1 cellular context compared by ENCODE assay signal in the genomic region with DNA sequence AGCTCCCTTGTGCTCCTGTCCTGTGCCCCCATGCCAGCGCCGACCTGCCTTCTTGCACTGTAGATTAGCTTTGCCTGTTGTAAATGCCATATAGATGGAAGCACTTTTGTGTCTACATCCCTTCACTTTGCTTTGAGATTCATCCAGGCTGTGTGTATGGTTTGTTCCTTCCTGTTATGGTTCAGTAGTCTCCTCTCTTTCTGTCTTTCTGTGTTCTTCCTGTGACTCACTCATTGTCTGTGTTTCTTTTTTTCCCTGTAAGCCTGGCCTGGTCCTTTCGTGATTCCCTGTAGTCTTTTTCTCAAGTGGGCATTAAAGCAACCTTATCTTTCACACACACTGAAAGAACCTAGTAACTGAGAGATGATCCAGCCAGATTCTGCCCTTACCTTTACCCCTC.
TF ChIP-seq lines count a peak whose summit lies in the region.

No MANE protein-coding gene starts in this region.

TF ChIP-seq in GM12878, 131 proteins besides CTCF, POLR2A, EP300 and RAD21 (continued from another document):
- TF ChIP-seq SIN3A (IDR thresholded peaks at IDR 0.05; ENCODE audit: low read depth, low read length): no peak
- no peak for TF ChIP-seq ATF7 (IDR thresholded peaks at IDR 0.05; ENCODE audit: low read depth)
- TF ChIP-seq, protein P1, sequence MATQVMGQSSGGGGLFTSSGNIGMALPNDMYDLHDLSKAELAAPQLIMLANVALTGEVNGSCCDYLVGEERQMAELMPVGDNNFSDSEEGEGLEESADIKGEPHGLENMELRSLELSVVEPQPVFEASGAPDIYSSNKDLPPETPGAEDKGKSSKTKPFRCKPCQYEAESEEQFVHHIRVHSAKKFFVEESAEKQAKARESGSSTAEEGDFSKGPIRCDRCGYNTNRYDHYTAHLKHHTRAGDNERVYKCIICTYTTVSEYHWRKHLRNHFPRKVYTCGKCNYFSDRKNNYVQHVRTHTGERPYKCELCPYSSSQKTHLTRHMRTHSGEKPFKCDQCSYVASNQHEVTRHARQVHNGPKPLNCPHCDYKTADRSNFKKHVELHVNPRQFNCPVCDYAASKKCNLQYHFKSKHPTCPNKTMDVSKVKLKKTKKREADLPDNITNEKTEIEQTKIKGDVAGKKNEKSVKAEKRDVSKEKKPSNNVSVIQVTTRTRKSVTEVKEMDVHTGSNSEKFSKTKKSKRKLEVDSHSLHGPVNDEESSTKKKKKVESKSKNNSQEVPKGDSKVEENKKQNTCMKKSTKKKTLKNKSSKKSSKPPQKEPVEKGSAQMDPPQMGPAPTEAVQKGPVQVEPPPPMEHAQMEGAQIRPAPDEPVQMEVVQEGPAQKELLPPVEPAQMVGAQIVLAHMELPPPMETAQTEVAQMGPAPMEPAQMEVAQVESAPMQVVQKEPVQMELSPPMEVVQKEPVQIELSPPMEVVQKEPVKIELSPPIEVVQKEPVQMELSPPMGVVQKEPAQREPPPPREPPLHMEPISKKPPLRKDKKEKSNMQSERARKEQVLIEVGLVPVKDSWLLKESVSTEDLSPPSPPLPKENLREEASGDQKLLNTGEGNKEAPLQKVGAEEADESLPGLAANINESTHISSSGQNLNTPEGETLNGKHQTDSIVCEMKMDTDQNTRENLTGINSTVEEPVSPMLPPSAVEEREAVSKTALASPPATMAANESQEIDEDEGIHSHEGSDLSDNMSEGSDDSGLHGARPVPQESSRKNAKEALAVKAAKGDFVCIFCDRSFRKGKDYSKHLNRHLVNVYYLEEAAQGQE (IDR thresholded peaks at IDR 0.05; ENCODE audit: low read depth, low read length): no peak
- no peak for TF ChIP-seq HDAC6 (IDR thresholded peaks at IDR 0.05; ENCODE audit: unreplicated experiment)
- no peak for TF ChIP-seq SPI1 (IDR thresholded peaks at IDR 0.05; ENCODE audit: borderline replicate concordance, insufficient read depth, low read depth, low read length)
- no peak for TF ChIP-seq EZH2 (IDR thresholded peaks at IDR 0.05; ENCODE audit: borderline replicate concordance, control insufficient read depth, low read depth, low read length)
- TF ChIP-seq, protein P2, sequence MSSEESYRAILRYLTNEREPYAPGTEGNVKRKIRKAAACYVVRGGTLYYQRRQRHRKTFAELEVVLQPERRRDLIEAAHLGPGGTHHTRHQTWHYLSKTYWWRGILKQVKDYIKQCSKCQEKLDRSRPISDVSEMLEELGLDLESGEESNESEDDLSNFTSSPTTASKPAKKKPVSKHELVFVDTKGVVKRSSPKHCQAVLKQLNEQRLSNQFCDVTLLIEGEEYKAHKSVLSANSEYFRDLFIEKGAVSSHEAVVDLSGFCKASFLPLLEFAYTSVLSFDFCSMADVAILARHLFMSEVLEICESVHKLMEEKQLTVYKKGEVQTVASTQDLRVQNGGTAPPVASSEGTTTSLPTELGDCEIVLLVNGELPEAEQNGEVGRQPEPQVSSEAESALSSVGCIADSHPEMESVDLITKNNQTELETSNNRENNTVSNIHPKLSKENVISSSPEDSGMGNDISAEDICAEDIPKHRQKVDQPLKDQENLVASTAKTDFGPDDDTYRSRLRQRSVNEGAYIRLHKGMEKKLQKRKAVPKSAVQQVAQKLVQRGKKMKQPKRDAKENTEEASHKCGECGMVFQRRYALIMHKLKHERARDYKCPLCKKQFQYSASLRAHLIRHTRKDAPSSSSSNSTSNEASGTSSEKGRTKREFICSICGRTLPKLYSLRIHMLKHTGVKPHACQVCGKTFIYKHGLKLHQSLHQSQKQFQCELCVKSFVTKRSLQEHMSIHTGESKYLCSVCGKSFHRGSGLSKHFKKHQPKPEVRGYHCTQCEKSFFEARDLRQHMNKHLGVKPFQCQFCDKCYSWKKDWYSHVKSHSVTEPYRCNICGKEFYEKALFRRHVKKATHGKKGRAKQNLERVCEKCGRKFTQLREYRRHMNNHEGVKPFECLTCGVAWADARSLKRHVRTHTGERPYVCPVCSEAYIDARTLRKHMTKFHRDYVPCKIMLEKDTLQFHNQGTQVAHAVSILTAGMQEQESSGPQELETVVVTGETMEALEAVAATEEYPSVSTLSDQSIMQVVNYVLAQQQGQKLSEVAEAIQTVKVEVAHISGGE (CRISPR knock-in tag; IDR thresholded peaks at IDR 0.05): no peak
- no peak for TF ChIP-seq PRDM15 (CRISPR knock-in tag; IDR thresholded peaks at IDR 0.05)
- TF ChIP-seq, protein P3, sequence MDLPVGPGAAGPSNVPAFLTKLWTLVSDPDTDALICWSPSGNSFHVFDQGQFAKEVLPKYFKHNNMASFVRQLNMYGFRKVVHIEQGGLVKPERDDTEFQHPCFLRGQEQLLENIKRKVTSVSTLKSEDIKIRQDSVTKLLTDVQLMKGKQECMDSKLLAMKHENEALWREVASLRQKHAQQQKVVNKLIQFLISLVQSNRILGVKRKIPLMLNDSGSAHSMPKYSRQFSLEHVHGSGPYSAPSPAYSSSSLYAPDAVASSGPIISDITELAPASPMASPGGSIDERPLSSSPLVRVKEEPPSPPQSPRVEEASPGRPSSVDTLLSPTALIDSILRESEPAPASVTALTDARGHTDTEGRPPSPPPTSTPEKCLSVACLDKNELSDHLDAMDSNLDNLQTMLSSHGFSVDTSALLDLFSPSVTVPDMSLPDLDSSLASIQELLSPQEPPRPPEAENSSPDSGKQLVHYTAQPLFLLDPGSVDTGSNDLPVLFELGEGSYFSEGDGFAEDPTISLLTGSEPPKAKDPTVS (IDR thresholded peaks at IDR 0.05; ENCODE audit: low read depth, low read length): no peak
- no peak for TF ChIP-seq POU2F2 (IDR thresholded peaks at IDR 0.05; ENCODE audit: borderline replicate concordance, low read depth, low read length)
- no peak for TF ChIP-seq E2F8 (IDR thresholded peaks at IDR 0.05; ENCODE audit: low read depth, partially characterized antibody)
- no peak for TF ChIP-seq BCL11A (IDR thresholded peaks at IDR 0.05; ENCODE audit: low read depth, low read length)
- no peak for TF ChIP-seq ZNF384 (IDR thresholded peaks at IDR 0.05; ENCODE audit: borderline replicate concordance, low read depth, low read length)
- no peak for TF ChIP-seq TAF1 (IDR thresholded peaks at IDR 0.05; ENCODE audit: borderline replicate concordance, low read depth, low read length)
